ENCODE assay signal across 26 cellular contexts in the genomic region with DNA sequence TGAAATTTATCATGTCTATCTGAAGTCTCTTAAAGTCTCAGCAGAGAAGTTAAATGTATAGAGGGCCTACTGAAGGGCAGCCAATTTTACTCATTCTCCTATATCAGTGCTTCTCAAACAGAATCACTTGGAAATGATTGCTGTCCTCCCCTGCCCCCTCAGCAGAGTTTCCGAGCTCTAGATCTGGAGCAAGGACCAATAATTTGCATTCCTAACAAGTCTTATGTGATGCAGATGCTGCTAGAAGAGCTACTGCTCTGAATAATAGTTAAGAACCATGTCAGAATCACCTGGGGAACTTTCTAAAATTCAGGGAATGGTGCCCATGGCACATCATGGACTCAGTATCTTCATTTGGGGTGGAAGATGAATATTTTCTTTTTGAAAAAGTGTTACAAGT.
"Had no signal": no experiment of that assay in that cellular context is flagged by ENCODE, and none has a peak within 500 bp of the region (broad histone marks: within the 10 kb centered on the region; RNA-seq: fewer than 3 reads in every experiment).

No MANE protein-coding gene starts in this region.

- H3K9me3 ChIP-seq: MG63, Peyer's patch, SJSA1 had no signal

- DNase-seq: IMR-90, Karpas-422, KG1, MG63, NCI-H1092, NCI-H1105 treated with DMSO at 0.1 percent for 48 hours, NCI-H1417 treated with DMSO at 0.1 percent for 48 hours, NCI-H146, NCI-H187, NCI-H2029, NCI-H2081 treated with DMSO at 0.1 percent for 48 hours, NCI-H2171, NCI-H226, NCI-H446, NCI-H510A, NCI-H524 treated with DMSO at 0.1 percent for 48 hours, NCI-H69, NCI-H774, OCI-M1, PC-9, Peyer's patch, Right ventricle myocardium superior, SIG-M5 had no signal

- H2AFZ ChIP-seq: PC-9 had no signal

- H3K4me2 ChIP-seq: PC-9 had no signal

- H3K27ac ChIP-seq: PC-9, Peyer's patch, SJSA1, SK-N-MC had no signal

- H3K4me1 ChIP-seq: Peyer's patch, SJSA1 had no signal

- H3K36me3 ChIP-seq: MG63, Peyer's patch, SJSA1 had no signal

- FAIRE-seq: HepG2 had no signal

- H3K4me3 ChIP-seq: MG63, PC-9, Peyer's patch, SJSA1, SK-N-MC had no signal

- H3K27me3 ChIP-seq: MG63, Peyer's patch, SJSA1 had no signal
